ENCODE assay signal across 1 cellular context in the genomic region with DNA sequence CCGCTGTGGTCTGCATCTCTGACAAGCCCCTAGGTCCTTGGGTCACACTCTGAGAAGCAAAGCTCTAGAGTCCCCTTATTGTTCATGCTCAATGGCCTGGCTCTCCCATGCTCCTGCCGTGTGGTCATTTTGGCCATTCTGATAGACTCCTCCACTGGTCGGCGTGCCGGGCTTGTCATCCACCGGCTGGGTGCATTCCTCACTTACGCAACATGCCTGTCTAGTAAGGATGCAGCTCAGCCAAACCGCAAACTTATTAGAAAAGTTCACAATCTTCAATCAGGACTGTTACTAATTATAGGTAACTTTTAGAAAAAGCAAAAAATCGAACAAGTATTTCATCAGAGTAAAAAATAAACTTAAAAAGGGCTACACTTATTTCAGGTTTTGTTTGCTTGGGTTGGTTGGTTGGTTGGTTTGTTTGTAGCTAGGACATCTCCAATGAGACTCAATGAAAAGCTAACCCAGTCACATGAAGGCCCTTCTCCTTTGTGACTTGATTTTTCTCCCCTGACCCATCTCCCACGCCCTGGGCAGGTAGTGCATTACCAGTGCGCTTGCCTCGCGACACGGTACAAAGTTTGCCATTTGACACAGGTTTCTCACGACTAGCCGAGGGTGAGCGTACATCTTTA.
TF ChIP-seq lines count a peak whose summit lies in the region.

No MANE protein-coding gene starts in this region.

TF ChIP-seq in H1, 55 proteins besides CTCF, POLR2A, EP300 and RAD21:
- TF ChIP-seq ATF3 (IDR thresholded peaks at IDR 0.05; ENCODE audit: insufficient read depth, low read depth, low read length), result no peak
- TF ChIP-seq CEBPB (IDR thresholded peaks at IDR 0.05; ENCODE audit: low read depth, low read length), result peak; percentile 39; the same call in 1 of the 2 replicates
